Comparison of ENCODE assay signal across 24 cellular contexts in genomic region chr11:108536783-108537182, GRCh38. TPM values are rescaled to one million over a fixed set of nuclear protein-coding genes. Genes with fewer than 3 reads are reported as not detected.
DNase-seq lines count a peak whose midpoint lies in the region; ATAC-seq, FAIRE-seq and TF ChIP-seq lines count a peak whose summit lies in the region.
"Had no signal": no experiment of that assay in that cellular context is flagged by ENCODE, and none has a peak within 500 bp of the region (broad histone marks: within the 10 kb centered on the region; RNA-seq: fewer than 3 reads in every experiment).

No MANE protein-coding gene starts in this region.

- no peak overlapping the region for H3K4me2 ChIP-seq in GM23338
- peak overlapping the region; percentile 36 for H3K4me2 ChIP-seq in keratinocyte (ENCODE audit: control insufficient read depth, extremely low read depth, insufficient read depth, low read depth, low read length)

- H3K27ac Mint-ChIP-seq in GM23338, result peak overlapping the region; percentile 57; the same call in 1 of the 2 replicates
- H3K27ac Mint-ChIP-seq: CD4-positive, CD25-positive, alpha-beta regulatory T cell had no signal

- H3K79me2 ChIP-seq in GM23338 (replicated peaks; ENCODE audit: insufficient read depth) (no peaks in the 10 kb centered on the region), keratinocyte (ENCODE audit: control insufficient read depth, insufficient read depth, low read length) (no peaks in the 10 kb centered on the region)

- no peak overlapping the region for H3K4me3 Mint-ChIP-seq in GM23338
- H3K4me3 Mint-ChIP-seq: CD4-positive, CD25-positive, alpha-beta regulatory T cell had no signal

- no peaks in the 10 kb centered on the region for H3K9me3 Mint-ChIP-seq in GM23338

- no peaks in the 10 kb centered on the region for H3K9me2 ChIP-seq in GM23338 (ENCODE audit: insufficient read depth)

- H3K4me1 ChIP-seq in GM23338 (ENCODE audit: insufficient read depth), result no peaks in the 10 kb centered on the region
- peaks cover 29% of the 10 kb centered on the region for H3K4me1 ChIP-seq in keratinocyte (ENCODE audit: control insufficient read depth, extremely low read depth, insufficient read depth, low read length)
- H3K4me1 ChIP-seq: BE2C, Peyer's patch had no signal

- peak overlapping the region; percentile 29 for H3K9ac ChIP-seq in keratinocyte (ENCODE audit: control insufficient read depth, extremely low read depth, insufficient read depth, low read length)

- no peaks in the 10 kb centered on the region for H3F3A ChIP-seq in GM23338 (replicated peaks; ENCODE audit: low read depth)

- H3K9me1 ChIP-seq in keratinocyte (ENCODE audit: control insufficient read depth, extremely low read depth, insufficient read depth, low read length), result no peaks in the 10 kb centered on the region

- no peak for ATAC-seq in GM23338
- ATAC-seq: HepG2 had no signal

- FAIRE-seq in bronchial epithelial cell (lab: Jason Lieb, UNC) (peak; percentile 93), keratinocyte (lab: Jason Lieb, UNC) (peak; percentile 91)
- FAIRE-seq: A204.1, HepG2 had no signal

- no peak overlapping the region for H3K4me3 ChIP-seq in GM23338
- H3K4me3 ChIP-seq in bronchial epithelial cell (ENCODE audit: low read depth, low read length), result no peak overlapping the region
- H3K4me3 ChIP-seq in keratinocyte (ENCODE audit: control insufficient read depth in 2 of 3, extremely low read depth in 1 of 3, insufficient read depth in 2 of 3, low read depth in 1 of 3, low read length in 3 of 3), result peak overlapping the region; percentile 1 to 41 (median 15)
- H3K4me3 ChIP-seq: Peyer's patch had no signal

- DNase-seq in GM23338 (ENCODE audit: low spot score), result no peak
- DNase-seq in bronchial epithelial cell (ENCODE audit: low read depth), result peak; percentile 89
- peak; percentile 17 for DNase-seq in keratinocyte (ENCODE audit: low read depth, low spot score)
- peak; percentile 16 for DNase-seq in renal cortical epithelial cell (ENCODE audit: low read depth)
- DNase-seq in activated CD8-positive, alpha-beta memory T cell treated with anti-CD3 and anti-CD28 coated beads for 24 hours, result no peak
- DNase-seq in activated naive CD4-positive, alpha-beta T cell treated with anti-CD3 and anti-CD28 coated beads, Interleukin-2, amount 50 U/mL, for 16 hours, result no peak
- DNase-seq in midbrain (lab: John Stamatoyannopoulos, UW), result no peak
- DNase-seq in stimulated activated CD4-positive, alpha-beta T cell treated with anti-CD3 and anti-CD28 coated beads, Interleukin-4, amount 100 ng/mL, for 1 hour, result no peak
- DNase-seq: BE2C; CD4-positive, CD25-positive, alpha-beta regulatory T cell; COR-L47; DMS 273 treated with DMSO at 0.1 percent for 48 hours; DND-41; KBM-7; NCI-H1105; NCI-H2081; NCI-H2171 treated with DMSO at 0.1 percent for 48 hours; NCI-H510A; NCI-H748 treated with DMSO at 0.1 percent for 48 hours; NK-92 treated with Interleukin-12 subunit alpha and Interleukin-12 subunit beta, amount 100 ng/mL, for 24 hours; Peyer's patch; Right ventricle myocardium superior had no signal

- no peaks in the 10 kb centered on the region for H3K9me3 ChIP-seq in keratinocyte (ENCODE audit: control insufficient read depth, low read depth, low read length)
- H3K9me3 ChIP-seq: BE2C, Peyer's patch had no signal

- H3K27me3 ChIP-seq in GM23338 (ENCODE audit: insufficient read depth), result no peaks in the 10 kb centered on the region
- no peaks in the 10 kb centered on the region for H3K27me3 ChIP-seq in bronchial epithelial cell (ENCODE audit: control insufficient read depth, insufficient read depth, low read length)
- no peaks in the 10 kb centered on the region for H3K27me3 ChIP-seq in keratinocyte (ENCODE audit: control insufficient read depth, extremely low read depth, insufficient read depth, low read length)
- H3K27me3 ChIP-seq: Peyer's patch had no signal

- no peak overlapping the region for H2AFZ ChIP-seq in GM23338
- H2AFZ ChIP-seq in keratinocyte (ENCODE audit: control insufficient read depth, low read length), result no peak overlapping the region

- peaks cover 13% of the 10 kb centered on the region; the same call in 2 of the 3 replicates for H3K4me1 Mint-ChIP-seq in GM23338

- H3K36me3 ChIP-seq in GM23338 (ENCODE audit: insufficient read depth), result no peaks in the 10 kb centered on the region
- H3K36me3 ChIP-seq in bronchial epithelial cell (ENCODE audit: control insufficient read depth, insufficient read depth, low read length), result peaks cover 4% of the 10 kb centered on the region
- peaks cover 4 to 34% of the 10 kb centered on the region in 2 experiments for H3K36me3 ChIP-seq in keratinocyte (ENCODE audit: control insufficient read depth in 2 of 2, extremely low read depth in 1 of 2, insufficient read depth in 2 of 2, low read length in 2 of 2)
- H3K36me3 ChIP-seq: BE2C, Peyer's patch had no signal

- dilution Hi-C loops in keratinocyte (cut with MboI; ENCODE audit: extremely low pct_ligation_motif_present, low sequenced_read_pairs), result no loop called here

- H3K27me3 Mint-ChIP-seq in GM23338 (ENCODE audit: insufficient read depth, low read depth, poor library complexity), result no peaks in the 10 kb centered on the region
- H3K27me3 Mint-ChIP-seq: CD4-positive, CD25-positive, alpha-beta regulatory T cell had no signal

- H3K27ac ChIP-seq in GM23338 (ENCODE audit: low read depth) (no peak overlapping the region), keratinocyte (ENCODE audit: control insufficient read depth, insufficient read depth, low read length) (peak overlapping the region; percentile 75)
- H3K27ac ChIP-seq: Peyer's patch had no signal

- no peaks in the 10 kb centered on the region for H4K20me1 ChIP-seq in GM23338 (replicated peaks; ENCODE audit: insufficient read depth)
- H4K20me1 ChIP-seq in keratinocyte (ENCODE audit: control insufficient read depth, extremely low read depth, insufficient read depth, low read length), result no peaks in the 10 kb centered on the region

- H3K36me3 Mint-ChIP-seq in GM23338 (ENCODE audit: low read depth), result no peaks in the 10 kb centered on the region; the same call in 2 of the 3 replicates

- TF ChIP-seq CTCF in GM23338 (conservative IDR thresholded peaks at IDR 0.05; ENCODE audit: low read depth in 2 of 2), result no peak
- TF ChIP-seq CTCF in bronchial epithelial cell (IDR thresholded peaks at IDR 0.05; ENCODE audit: insufficient read depth, low read length, severe bottlenecking), result no peak
- TF ChIP-seq CTCF in keratinocyte (optimal IDR thresholded peaks at IDR 0.05 in 1 of 3, IDR thresholded peaks at IDR 0.05 in 1 of 3, conservative IDR thresholded peaks at IDR 0.05 in 1 of 3; ENCODE audit: extremely low read depth in 1 of 3, insufficient read depth in 2 of 3, low read length in 3 of 3), result no peak

TF ChIP-seq in GM23338, 12 proteins besides CTCF, POLR2A, EP300 and RAD21 (continues in another document):
- TF ChIP-seq ZNF114 (CRISPR knock-in tag; IDR thresholded peaks at IDR 0.05), result no peak
- no peak for TF ChIP-seq EZH2 (IDR thresholded peaks at IDR 0.05; ENCODE audit: low read depth, unreplicated experiment)
- no peak for TF ChIP-seq ETS1 (IDR thresholded peaks at IDR 0.05)
- TF ChIP-seq ZNF331 (CRISPR knock-in tag; IDR thresholded peaks at IDR 0.05; ENCODE audit: low read depth), result no peak

RNA-seq across cellular contexts. Expression of gene POGLUT3, which starts 38.6 kb away (rescaled TPM):
- 12.2 and 14.1 TPM in 2 replicates for total RNA-seq in GM23338 (2014; rRNA removed; shearing (Covaris generic))
- polyA plus RNA-seq in GM23338 (2016; fragmentation: Nextera tagmentation; extraction: Ambion mirVana) (7.6 and 7.7 TPM in 2 replicates), keratinocyte (1.4 to 3.7 TPM (median 2.5 TPM) in 3 replicates)
- total RNA-seq in bronchial epithelial cell (2.9 and 5.0 TPM in 2 replicates), renal cortical epithelial cell (10.6 and 11.7 TPM in 2 replicates)
- 1.5 TPM for polyA plus RNA-seq in keratinocyte (2011; ENCODE audit: low read depth)
- polyA plus RNA-seq in keratinocyte (2011; cell fraction: cytosol; rRNA removed), result 1.2 and 1.3 TPM in 2 replicates
- 1.3 TPM in 2 replicates for polyA plus RNA-seq in keratinocyte (2011; cell fraction: nucleus; rRNA removed)
- 1.6 and 2.4 TPM in 2 replicates for polyA plus RNA-seq in keratinocyte (2012; ENCODE audit: low replicate concordance)
- 0.33 to 2.5 TPM (median 2.3 TPM) in 3 replicates for polyA minus RNA-seq in keratinocyte
- 1.3 TPM for polyA minus RNA-seq in keratinocyte (2011; cell fraction: cytosol; rRNA and poly(A)+ RNA removed)
- 0.63 and 1.9 TPM in 2 replicates for polyA minus RNA-seq in keratinocyte (2011; cell fraction: nucleus; rRNA and poly(A)+ RNA removed)

RNA-seq across cellular contexts. Expression of gene EXPH5, which starts 56.8 kb away (rescaled TPM):
- total RNA-seq in GM23338 (2014; rRNA removed; shearing (Covaris generic)), result 8.4 and 12.6 TPM in 2 replicates
- polyA plus RNA-seq in GM23338 (2016; fragmentation: Nextera tagmentation; extraction: Ambion mirVana) (2.6 and 3.6 TPM in 2 replicates), keratinocyte (7.9 to 19.0 TPM (median 11.7 TPM) in 3 replicates)
- total RNA-seq in bronchial epithelial cell (7.6 and 22.3 TPM in 2 replicates), renal cortical epithelial cell (6.7 and 9.9 TPM in 2 replicates)
- polyA plus RNA-seq in keratinocyte (2011; ENCODE audit: low read depth), result 14.1 TPM
- polyA plus RNA-seq in keratinocyte (2011; cell fraction: cytosol; rRNA removed), result 1.6 and 3.2 TPM in 2 replicates
- polyA plus RNA-seq in keratinocyte (2011; cell fraction: nucleus; rRNA removed), result 24.3 and 28.3 TPM in 2 replicates
- 4.7 and 17.6 TPM in 2 replicates for polyA plus RNA-seq in keratinocyte (2012; ENCODE audit: low replicate concordance)
- 12.8 to 79.7 TPM (median 65.4 TPM) in 3 replicates for polyA minus RNA-seq in keratinocyte
- 6.5 TPM for polyA minus RNA-seq in keratinocyte (2011; cell fraction: cytosol; rRNA and poly(A)+ RNA removed)
- polyA minus RNA-seq in keratinocyte (2011; cell fraction: nucleus; rRNA and poly(A)+ RNA removed), result 57.4 and 120 TPM in 2 replicates

Comparison
In these comparisons a context has a peak if more than half of its experiments do, and no peak if none do; other contexts are left out.
1. DNase-seq: peak in bronchial epithelial cell (single experiment), keratinocyte (single experiment) and renal cortical epithelial cell (single experiment); none in GM23338 (single experiment), activated CD8-positive, alpha-beta memory T cell treated with anti-CD3 and anti-CD28 coated beads for 24 hours (single experiment), activated naive CD4-positive, alpha-beta T cell treated with anti-CD3 and anti-CD28 coated beads, Interleukin-2, amount 50 U/mL, for 16 hours (single experiment), midbrain (single experiment) and stimulated activated CD4-positive, alpha-beta T cell treated with anti-CD3 and anti-CD28 coated beads, Interleukin-4, amount 100 ng/mL, for 1 hour (single experiment).
2. H3K4me3 ChIP-seq: peak in keratinocyte (3 of 3); none in GM23338 (single experiment) and bronchial epithelial cell (single experiment).